ENCODE assay signal across 8 cellular contexts in the genomic region with DNA sequence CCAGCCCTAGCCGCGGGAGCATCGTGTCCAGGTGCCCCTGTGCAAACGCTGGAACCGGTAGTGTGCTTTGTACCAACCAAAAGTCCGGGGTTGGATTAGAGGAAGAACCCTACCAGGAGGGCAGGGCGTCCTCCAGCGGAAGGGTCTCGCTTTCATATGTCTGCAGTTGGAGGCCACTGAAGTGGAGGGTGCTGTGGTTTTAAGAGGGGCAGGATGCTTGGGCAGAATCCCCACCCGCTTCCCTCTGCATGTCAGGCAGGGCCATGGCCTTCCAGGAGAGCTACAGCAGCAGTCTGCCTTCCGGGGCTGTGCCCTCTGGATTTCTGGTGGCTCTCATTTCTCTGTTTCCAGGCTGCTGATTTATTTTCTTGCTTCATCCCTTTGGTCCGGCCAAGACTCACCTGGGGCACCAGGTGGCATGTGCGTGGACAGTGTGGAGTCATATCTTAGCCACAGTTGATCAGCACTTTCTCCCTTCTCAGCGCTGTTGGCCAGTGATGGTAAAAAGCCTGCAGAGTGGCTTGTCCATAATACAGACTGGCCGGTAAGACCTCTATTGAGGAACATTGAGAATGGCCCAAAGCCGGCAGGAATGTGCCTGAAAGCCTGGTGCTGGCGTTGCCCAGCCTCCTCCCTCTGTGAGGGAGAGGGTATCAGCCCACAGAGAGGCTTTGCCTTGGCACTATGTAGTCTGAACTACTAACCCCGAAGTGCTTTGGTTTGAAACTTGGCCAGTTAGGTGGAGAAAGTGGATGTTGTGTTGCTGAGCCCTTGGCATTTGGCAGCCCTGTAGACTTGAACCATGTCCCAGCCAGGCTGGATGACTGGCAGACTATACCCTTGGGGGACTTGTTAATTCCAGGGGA. TPM values are rescaled to one million over a fixed set of nuclear protein-coding genes. Genes with fewer than 3 reads are reported as not detected.
DNase-seq lines count a peak whose midpoint lies in the region; ATAC-seq, FAIRE-seq and TF ChIP-seq lines count a peak whose summit lies in the region.

No MANE protein-coding gene starts in this region.

- H3K4me1 Mint-ChIP-seq in CD8-positive, alpha-beta memory T cell, result peaks cover 16 to 38% (median 24%) of the 10 kb centered on the region in 3 donors
- H3K4me1 Mint-ChIP-seq in naive thymus-derived CD4-positive, alpha-beta T cell, result peaks cover 2 to 26% (median 23%) of the 10 kb centered on the region in 7 donors

- H3K27me3 Mint-ChIP-seq in CD8-positive, alpha-beta memory T cell, result peaks cover 39 to 42% of the 10 kb centered on the region in 2 donors
- peaks cover 57 to 76% (median 63%) of the 10 kb centered on the region in 5 donors for H3K27me3 Mint-ChIP-seq in naive thymus-derived CD4-positive, alpha-beta T cell

- H3K4me3 Mint-ChIP-seq in CD8-positive, alpha-beta memory T cell, result peak overlapping the region; percentile 66 to 82 (median 74)
- peak overlapping the region; percentile 35 to 82 (median 68) for H3K4me3 Mint-ChIP-seq in naive thymus-derived CD4-positive, alpha-beta T cell

- no peak for FAIRE-seq in GM12891 (lab: Jason Lieb, UNC)

- no peak overlapping the region for H3K4me3 ChIP-seq in CD8-positive, alpha-beta memory T cell (ENCODE audit: low read length)
- no peak overlapping the region for H3K4me3 ChIP-seq in endocrine pancreas (ENCODE audit: control insufficient read depth, insufficient read depth, low read length)
- no peak overlapping the region for H3K4me3 ChIP-seq in naive thymus-derived CD4-positive, alpha-beta T cell (ENCODE audit: low read length)

- peaks cover 9% of the 10 kb centered on the region for H3K4me1 ChIP-seq in CD8-positive, alpha-beta memory T cell (ENCODE audit: insufficient read depth, low read length)
- H3K4me1 ChIP-seq in endocrine pancreas (ENCODE audit: control insufficient read depth, insufficient read depth, low read length), result no peaks in the 10 kb centered on the region
- no peaks in the 10 kb centered on the region for H3K4me1 ChIP-seq in naive thymus-derived CD4-positive, alpha-beta T cell (ENCODE audit: control insufficient read depth in 2 of 2, insufficient read depth in 2 of 2, low read length in 2 of 2)

- POLR2A ChIA-PET in CD8-positive, alpha-beta memory T cell (lab: Charles Lee), result no interaction called here
- POLR2A ChIA-PET in naive thymus-derived CD4-positive, alpha-beta T cell (lab: Charles Lee), result no interaction called here

- H3K36me3 ChIP-seq in CD8-positive, alpha-beta memory T cell (ENCODE audit: insufficient read depth, low read length), result no peaks in the 10 kb centered on the region
- H3K36me3 ChIP-seq in endocrine pancreas (ENCODE audit: control insufficient read depth, insufficient read depth, low read length), result no peaks in the 10 kb centered on the region
- no peaks in the 10 kb centered on the region for H3K36me3 ChIP-seq in naive thymus-derived CD4-positive, alpha-beta T cell (ENCODE audit: control insufficient read depth in 2 of 3, insufficient read depth in 3 of 3, low read length in 3 of 3)

- no peaks in the 10 kb centered on the region for H3K36me3 Mint-ChIP-seq in CD8-positive, alpha-beta memory T cell
- H3K36me3 Mint-ChIP-seq in naive thymus-derived CD4-positive, alpha-beta T cell, result peaks cover 0 to 8% (median 4%) of the 10 kb centered on the region in 5 donors

- intact Hi-C loops in naive thymus-derived CD4-positive, alpha-beta T cell (cut with micrococcal nuclease), result no loop called here

- peak overlapping the region; percentile 31 for H3K27ac ChIP-seq in CD8-positive, alpha-beta memory T cell (ENCODE audit: low read depth, low read length)
- no peak overlapping the region for H3K27ac ChIP-seq in naive thymus-derived CD4-positive, alpha-beta T cell (ENCODE audit: low read depth, low read length)

- DNase-seq in CD8-positive, alpha-beta memory T cell, result no peak
- DNase-seq in NCI-H69 (lab: John Stamatoyannopoulos, UW) (peak; percentile 35), NOMO-1 treated with DMSO at 0.1 percent for 48 hours (lab: John Stamatoyannopoulos, UW; ENCODE audit: unreplicated experiment) (no peak), GM12891 (ENCODE audit: insufficient read length, low spot score) (no peak)
- no peak for DNase-seq in naive thymus-derived CD4-positive, alpha-beta T cell
- no peak for DNase-seq in activated CD4-positive, alpha-beta T cell treated with anti-CD3 and anti-CD28 coated beads for 1 hour

- H3K9me3 Mint-ChIP-seq in CD8-positive, alpha-beta memory T cell, result no peaks in the 10 kb centered on the region
- H3K9me3 Mint-ChIP-seq in naive thymus-derived CD4-positive, alpha-beta T cell, result peaks cover 0 to 6% (median under 1%) of the 10 kb centered on the region in 11 donors

- H3K9me3 ChIP-seq in CD8-positive, alpha-beta memory T cell (ENCODE audit: low read length), result no peaks in the 10 kb centered on the region
- H3K9me3 ChIP-seq in endocrine pancreas (ENCODE audit: control insufficient read depth, low read length), result no peaks in the 10 kb centered on the region
- H3K9me3 ChIP-seq in naive thymus-derived CD4-positive, alpha-beta T cell (ENCODE audit: control insufficient read depth in 2 of 3, low read length in 3 of 3), result no peaks in the 10 kb centered on the region

- peak overlapping the region in 3 of 8 donors; percentile 22 to 58 (median 36) for H3K27ac Mint-ChIP-seq in CD8-positive, alpha-beta memory T cell
- no peak overlapping the region for H3K27ac Mint-ChIP-seq in naive thymus-derived CD4-positive, alpha-beta T cell

- CTCF ChIA-PET in CD8-positive, alpha-beta memory T cell (lab: Charles Lee), result no interaction called here
- CTCF ChIA-PET in naive thymus-derived CD4-positive, alpha-beta T cell (lab: Charles Lee), result no interaction called here

- no peak for TF ChIP-seq POLR2A in GM12891 (IDR thresholded peaks at IDR 0.05; ENCODE audit: low read depth, low read length)

- H3K27me3 ChIP-seq in CD8-positive, alpha-beta memory T cell (ENCODE audit: insufficient read depth, low read length, poor library complexity, severe bottlenecking), result peaks cover 4% of the 10 kb centered on the region
- no peaks in the 10 kb centered on the region for H3K27me3 ChIP-seq in endocrine pancreas (ENCODE audit: control insufficient read depth, insufficient read depth, low read length)
- peaks cover 0 to 6% of the 10 kb centered on the region in 2 donors for H3K27me3 ChIP-seq in naive thymus-derived CD4-positive, alpha-beta T cell (ENCODE audit: control insufficient read depth in 2 of 2, insufficient read depth in 2 of 2, low read length in 2 of 2)

- no peak for ATAC-seq in naive thymus-derived CD4-positive, alpha-beta T cell
- no peak for ATAC-seq in GM18868 (IDR thresholded peaks at IDR 0.05; ENCODE audit: unreplicated experiment)

- H3K9ac ChIP-seq in endocrine pancreas (ENCODE audit: control insufficient read depth, insufficient read depth, low read length), result peak overlapping the region; percentile 22

TF ChIP-seq in GM12891, 5 proteins besides CTCF, POLR2A, EP300 and RAD21:
- TF ChIP-seq POLR2AphosphoS5 (IDR thresholded peaks at IDR 0.05; ENCODE audit: low read depth, low read length), result no peak
- TF ChIP-seq SPI1 (IDR thresholded peaks at IDR 0.05; ENCODE audit: low read depth, low read length), result no peak
- TF ChIP-seq POU2F2 (IDR thresholded peaks at IDR 0.05; ENCODE audit: low read depth, low read length), result no peak
- no peak for TF ChIP-seq PAX5 (IDR thresholded peaks at IDR 0.05; ENCODE audit: insufficient read depth, low read length, severe bottlenecking)
- no peak for TF ChIP-seq TAF1 (IDR thresholded peaks at IDR 0.05; ENCODE audit: low read depth, low read length)

RNA-seq across cellular contexts. Expression of gene AGAP1, which starts 1.8 kb away (rescaled TPM):
- total RNA-seq in CD8-positive, alpha-beta memory T cell, result 1 to 10 TPM; 2.7 to 3.3 TPM
- 1.2 TPM for polyA plus RNA-seq in CD8-positive, alpha-beta memory T cell
- total RNA-seq in naive thymus-derived CD4-positive, alpha-beta T cell, result 1 to 10 TPM in 2 of 5 experiments, under 1 TPM in 3; 0.35 to 9.6 (median 0.85) TPM
- polyA plus RNA-seq in naive thymus-derived CD4-positive, alpha-beta T cell, result not detected
- polyA plus RNA-seq in GM12891 (2012; ENCODE audit: low read depth, missing spikeins), result 0.41 TPM
